9 cellular contexts compared by ENCODE assay signal in the genomic region with DNA sequence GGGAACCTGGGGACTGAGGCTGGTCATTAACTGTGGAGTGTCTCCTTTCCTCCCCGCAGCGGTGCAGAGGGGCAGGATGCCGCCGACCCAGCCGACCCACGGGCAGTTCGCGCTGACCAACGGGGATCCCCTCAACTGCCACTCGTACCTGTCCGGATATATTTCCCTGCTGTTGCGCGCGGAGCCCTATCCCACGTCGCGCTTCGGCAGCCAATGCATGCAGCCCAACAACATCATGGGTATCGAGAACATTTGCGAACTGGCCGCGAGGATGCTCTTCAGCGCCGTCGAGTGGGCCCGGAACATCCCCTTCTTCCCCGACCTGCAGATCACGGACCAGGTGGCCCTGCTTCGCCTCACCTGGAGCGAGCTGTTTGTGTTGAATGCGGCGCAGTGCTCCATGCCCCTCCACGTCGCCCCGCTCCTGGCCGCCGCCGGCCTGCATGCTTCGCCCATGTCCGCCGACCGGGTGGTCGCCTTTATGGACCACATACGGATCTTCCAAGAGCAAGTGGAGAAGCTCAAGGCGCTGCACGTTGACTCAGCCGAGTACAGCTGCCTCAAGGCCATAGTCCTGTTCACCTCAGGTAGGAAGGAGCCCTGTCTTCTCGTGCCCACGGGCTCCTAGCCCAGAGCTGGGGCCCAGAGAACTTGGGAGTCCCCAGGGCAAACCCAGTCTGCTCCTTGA. TPM values are rescaled to one million over a fixed set of nuclear protein-coding genes. Genes with fewer than 3 reads are reported as not detected.
DNase-seq lines count a peak whose midpoint lies in the region; ATAC-seq and TF ChIP-seq lines count a peak whose summit lies in the region.
"Had no signal": no experiment of that assay in that cellular context is flagged by ENCODE, and none has a peak within 500 bp of the region (broad histone marks: within the 10 kb centered on the region; RNA-seq: fewer than 3 reads in every experiment).

No MANE protein-coding gene starts in this region.

- peaks cover 91% of the 10 kb centered on the region for H3K79me2 ChIP-seq in hepatocyte

- no peak overlapping the region for H2AFZ ChIP-seq in hepatocyte

- POLR2A ChIA-PET in GM10248 (lab: Yijun Ruan, JAX): no interaction called here

- no peak for ATAC-seq in gastrocnemius medialis
- ATAC-seq in activated T-cell treated with anti-CD3 and anti-CD28 coated beads, Interleukin-2, amount 50 U/mL, for 72 hours (replicated peaks in 1 of 2): no peak
- no peak for ATAC-seq in GM18519 (IDR thresholded peaks at IDR 0.05; ENCODE audit: low FRiP score, unreplicated experiment)

- H3K27ac Mint-ChIP-seq in activated T-cell treated with anti-CD3 and anti-CD28 coated beads, Interleukin-2, amount 50 U/mL, for 72 hours: no peak overlapping the region

- DNase-seq in GM10248 (ENCODE audit: extremely low spot score) (peak; percentile 7), adrenal gland (peak; percentile 10 to 55 (median 25)), hepatocyte (ENCODE audit: low spot score) (no peak), gastrocnemius medialis (no peak), NCI-H69 (lab: John Stamatoyannopoulos, UW) (no peak), LoVo (ENCODE audit: low spot score) (no peak)
- DNase-seq in activated T-cell treated with anti-CD3 and anti-CD28 coated beads, Interleukin-2, amount 50 U/mL, for 72 hours: no peak
- DNase-seq: cortex of kidney had no signal

- peaks cover 15% of the 10 kb centered on the region in 2 donors for H3K4me1 ChIP-seq in adrenal gland (replicated peaks in 1 of 2)
- H3K4me1 ChIP-seq in hepatocyte (ENCODE audit: insufficient read depth): peaks cover 22% of the 10 kb centered on the region
- peaks cover 13 to 32% of the 10 kb centered on the region in 2 donors for H3K4me1 ChIP-seq in gastrocnemius medialis

- CTCF ChIA-PET in GM10248 (lab: Yijun Ruan, JAX): interaction anchor here (1.8 to 3.3 kb wide), 2 partner anchors 11 to 22 kb away, joined by 7 to 14 read pairs; no protein-coding TSS in a partner anchor

- intact Hi-C loops in adrenal gland (cut with DNase I) (no loop called here), gastrocnemius medialis (cut with DNase I; ENCODE audit: low total_unique reads) (loop anchor here (5.0 to 10.0 kb wide), 3 partner anchors 149 to 1631 kb away; a partner anchor contains a TSS)

- no peaks in the 10 kb centered on the region for H3K9me2 ChIP-seq in hepatocyte (replicated peaks; ENCODE audit: insufficient read depth)

- TF ChIP-seq CTCF in GM10248 (IDR thresholded peaks at IDR 0.05; ENCODE audit: control extremely low read depth, extremely low read depth, low read depth, missing control alignments) (no peak), adrenal gland (IDR thresholded peaks at IDR 0.05) (no peak), hepatocyte (IDR thresholded peaks at IDR 0.05; ENCODE audit: poor library complexity) (no peak), gastrocnemius medialis (IDR thresholded peaks at IDR 0.05 in 4 of 5, conservative IDR thresholded peaks at IDR 0.05 in 1 of 5) (no peak)

- H3K27ac ChIP-seq in adrenal gland (peak overlapping the region; percentile 78 to 95 (median 94)), hepatocyte (peak overlapping the region; percentile 94), gastrocnemius medialis (peak overlapping the region; percentile 93 to 98 (median 95))

- peaks cover 0 to 39% of the 10 kb centered on the region in 2 donors for H3K36me3 ChIP-seq in adrenal gland (replicated peaks in 1 of 2)
- no peaks in the 10 kb centered on the region for H3K36me3 ChIP-seq in hepatocyte (replicated peaks; ENCODE audit: insufficient read depth, low read depth)
- H3K36me3 ChIP-seq in gastrocnemius medialis: peaks cover 0 to 6% of the 10 kb centered on the region in 2 donors

- H3K9me3 Mint-ChIP-seq in activated T-cell treated with anti-CD3 and anti-CD28 coated beads, Interleukin-2, amount 50 U/mL, for 72 hours: peaks cover 2% of the 10 kb centered on the region in 2 donors

- H3K27me3 ChIP-seq in adrenal gland (no peaks in the 10 kb centered on the region), hepatocyte (no peaks in the 10 kb centered on the region), gastrocnemius medialis (no peaks in the 10 kb centered on the region)

- peaks cover 27% of the 10 kb centered on the region for H3K4me1 Mint-ChIP-seq in activated T-cell treated with anti-CD3 and anti-CD28 coated beads, Interleukin-2, amount 50 U/mL, for 72 hours (ENCODE audit: low read depth)

- H3K4me2 ChIP-seq in hepatocyte: peak overlapping the region; percentile 96

- H3K4me3 ChIP-seq in adrenal gland: peak overlapping the region in 3 of 4 donors; percentile 81 to 91 (median 82)
- H3K4me3 ChIP-seq in hepatocyte: peak overlapping the region; percentile 61
- H3K4me3 ChIP-seq in gastrocnemius medialis: peak overlapping the region; percentile 81 to 94 (median 84)

- peaks cover 89% of the 10 kb centered on the region for H3K27me3 Mint-ChIP-seq in activated T-cell treated with anti-CD3 and anti-CD28 coated beads, Interleukin-2, amount 50 U/mL, for 72 hours (ENCODE audit: low read depth)

- H3K4me3 Mint-ChIP-seq in activated T-cell treated with anti-CD3 and anti-CD28 coated beads, Interleukin-2, amount 50 U/mL, for 72 hours: peak overlapping the region in 1 of 2 donors; percentile 67

- in situ Hi-C loops in gastrocnemius medialis (cut with MboI; ENCODE audit: low sequenced_read_pairs in 4 of 4): loop anchor here in 2 of 4 donors (25.0 kb wide), 2 partner anchors 1072 to 1628 kb away; a partner anchor contains a TSS

- H3K36me3 Mint-ChIP-seq in activated T-cell treated with anti-CD3 and anti-CD28 coated beads, Interleukin-2, amount 50 U/mL, for 72 hours (ENCODE audit: insufficient read depth in 2 of 2): peaks cover 8 to 12% of the 10 kb centered on the region in 2 donors

- WGBS in adrenal gland, 4 donors: 2 to 20% (median 9%) methylated on average over 1 to 49 of the region's 49 CpGs
- 27% methylated on average over 49 of the region's 49 CpGs for WGBS in hepatocyte (ENCODE audit: low lambda C conversion rate, missing lambda C conversion rate)

- H4K20me1 ChIP-seq in hepatocyte (ENCODE audit: insufficient read depth, poor library complexity, severe bottlenecking): peaks cover 58% of the 10 kb centered on the region

- H3K9me3 ChIP-seq in adrenal gland (replicated peaks in 1 of 3) (no peaks in the 10 kb centered on the region), hepatocyte (ENCODE audit: low read depth) (no peaks in the 10 kb centered on the region), gastrocnemius medialis (no peaks in the 10 kb centered on the region)

- TF ChIP-seq POLR2A in adrenal gland (IDR thresholded peaks at IDR 0.05) (no peak), gastrocnemius medialis (IDR thresholded peaks at IDR 0.05) (no peak)

RNA-seq across cellular contexts. Expression of a gene that starts 3.7 kb away (rescaled TPM):
- total RNA-seq in adrenal gland (100 to 1,000 TPM in 2 of 8 donors, 10 to 100 TPM in 6; 22.3 to 113 (median 54.8) TPM), hepatocyte (16.5 and 23.0 TPM in 2 replicates), gastrocnemius medialis (10 to 100 TPM in 1 of 4 donors, 1 to 10 TPM in 3; 4.3 to 14.6 (median 9.3) TPM)
- polyA plus RNA-seq in adrenal gland (10 to 100 TPM; 27.3 to 67.9 (median 37.3) TPM), hepatocyte (27.9 and 28.3 TPM in 2 replicates)
- not detected for total RNA-seq in activated T-cell treated with anti-CD3 and anti-CD28 coated beads, Interleukin-2, amount 50 U/mL, for 72 hours

Comparison
In these comparisons a context has a peak if more than half of its experiments do, and no peak if none do; other contexts are left out.
1. DNase-seq: peak in GM10248 (single experiment) and adrenal gland (7 of 7); none in hepatocyte (single experiment), gastrocnemius medialis (0 of 2), NCI-H69 (single experiment), activated T-cell treated with anti-CD3 and anti-CD28 coated beads, Interleukin-2, amount 50 U/mL, for 72 hours (0 of 2) and LoVo (single experiment).
2. RNA of a gene that starts 3.7 kb away (total RNA-seq): 22.3 to 113 TPM in adrenal gland, 16.5 to 23.0 TPM in hepatocyte and 4.3 to 14.6 TPM in gastrocnemius medialis; not detected in activated T-cell treated with anti-CD3 and anti-CD28 coated beads, Interleukin-2, amount 50 U/mL, for 72 hours; every median in the first group is over 4 times any median in the second.
3. Peak in every context shown above with its lines, with median percentiles within 50 percentile points of each other: H3K27ac ChIP-seq and H3K4me3 ChIP-seq.